1 cellular context compared by ENCODE assay signal in the genomic region with DNA sequence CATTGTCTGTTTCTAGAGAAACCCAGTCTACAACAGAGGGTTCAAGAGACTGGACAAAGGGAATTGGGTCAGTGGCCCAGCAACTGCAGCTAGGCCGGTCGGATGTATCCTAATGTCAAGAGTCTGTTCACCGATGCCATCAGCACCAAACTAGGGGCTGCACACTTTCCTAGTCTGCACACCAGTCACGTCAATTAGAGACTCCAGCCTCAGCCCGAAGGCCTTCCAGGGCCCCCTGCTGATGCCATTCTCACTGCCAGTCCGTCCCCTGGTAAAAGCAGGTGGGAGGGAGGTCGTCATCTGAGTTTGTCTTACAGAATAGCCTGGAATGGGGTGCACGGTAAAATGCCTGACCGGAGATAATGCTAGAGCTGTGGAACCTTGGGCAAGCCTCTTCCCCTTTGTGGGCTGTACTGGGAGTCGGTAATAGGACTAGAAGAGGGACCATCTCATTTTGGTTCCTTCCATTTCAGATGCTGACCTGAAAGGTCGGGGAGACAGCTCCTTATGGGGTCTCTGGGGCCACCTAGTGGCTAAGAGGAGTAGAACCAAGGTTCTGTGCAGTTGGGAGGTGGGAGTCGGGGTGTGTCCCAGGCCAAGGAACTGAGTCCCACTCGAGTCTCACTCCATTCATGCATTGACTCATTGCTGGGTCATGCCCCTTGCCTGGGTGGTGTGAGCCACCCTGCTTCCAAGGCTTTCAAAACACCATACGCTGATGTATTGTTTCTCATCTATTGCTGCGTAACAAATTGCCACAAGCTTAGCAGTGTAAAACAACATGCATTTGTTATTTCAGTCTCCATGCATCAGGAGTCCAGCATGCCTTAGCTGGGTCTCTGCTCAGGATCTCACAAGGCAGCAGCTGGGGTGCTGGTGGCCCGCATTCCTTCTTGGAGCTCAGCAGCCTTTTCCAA.
TF ChIP-seq lines count a peak whose summit lies in the region.

No MANE protein-coding gene starts in this region.

TF ChIP-seq in K562, 482 proteins besides CTCF, POLR2A, EP300 and RAD21 (continued from another document):
- TF ChIP-seq PML (IDR thresholded peaks at IDR 0.05; ENCODE audit: low read length) (no peak), PTTG1 (tag; IDR thresholded peaks at IDR 0.05; ENCODE audit: low read depth) (no peak), TRIM24 (IDR thresholded peaks at IDR 0.05) (no peak), XRCC5 (IDR thresholded peaks at IDR 0.05; ENCODE audit: low read depth, low read length) (0 out of 2 replicates have a peak, but pooled peaks have one; percentile 47), FOXK2 (conservative IDR thresholded peaks at IDR 0.05 in 1 of 2, IDR thresholded peaks at IDR 0.05 in 1 of 2; ENCODE audit: low read depth in 2 of 2) (peak in 1 of 2 experiments; percentile 38; a peak in 1 of 4 replicates), ATF1 (CRISPR knock-in tag; IDR thresholded peaks at IDR 0.05) (no peak), ATF1 (tag; IDR thresholded peaks at IDR 0.05) (no peak), ZC3H11A (IDR thresholded peaks at IDR 0.05; ENCODE audit: low read depth, low read length) (no peak), ZNF347 (CRISPR knock-in tag; IDR thresholded peaks at IDR 0.05; ENCODE audit: low read depth) (no peak), HDAC2 (IDR thresholded peaks at IDR 0.05) (no peak), MCM3 (IDR thresholded peaks at IDR 0.05) (no peak), STAG1 (CRISPR knock-in tag; IDR thresholded peaks at IDR 0.05; ENCODE audit: borderline replicate concordance) (peak; percentile 36; the same call in 1 of the 2 replicates), PHB (CRISPR knock-in tag; IDR thresholded peaks at IDR 0.05) (no peak), KDM5B (IDR thresholded peaks at IDR 0.05; ENCODE audit: insufficient replicate concordance, low read depth, low read length) (peak; percentile 16), AFF4 (CRISPR knock-in tag; IDR thresholded peaks at IDR 0.05) (no peak), CTBP1 (IDR thresholded peaks at IDR 0.05; ENCODE audit: borderline replicate concordance) (peak; percentile 43), XRCC4 (IDR thresholded peaks at IDR 0.05; ENCODE audit: extremely low read depth, insufficient read depth, insufficient read length) (no peak), TCF3 (CRISPR knock-in tag; IDR thresholded peaks at IDR 0.05) (no peak), ATF7 (IDR thresholded peaks at IDR 0.05) (peak; percentile 42; the same call in 1 of the 2 replicates), RCOR1 (IDR thresholded peaks at IDR 0.05; ENCODE audit: borderline replicate concordance in 1 of 2, low read depth in 2 of 2, low read length in 2 of 2) (peak in 1 of 2 experiments; percentile 24; a peak in 1 of 4 replicates), ETV5 (CRISPR knock-in tag; IDR thresholded peaks at IDR 0.05; ENCODE audit: low read depth) (no peak), DMBX1 (CRISPR knock-in tag; IDR thresholded peaks at IDR 0.05; ENCODE audit: borderline replicate concordance) (no peak), TOE1 (IDR thresholded peaks at IDR 0.05; ENCODE audit: borderline replicate concordance) (no peak), TOE1 (CRISPR knock-in tag; IDR thresholded peaks at IDR 0.05; ENCODE audit: borderline replicate concordance, low read depth) (no peak), SPI1 (IDR thresholded peaks at IDR 0.05; ENCODE audit: borderline replicate concordance, low read depth, low read length) (peak; percentile 52; the same call in 1 of the 2 replicates), NR2C1 (IDR thresholded peaks at IDR 0.05) (peak; percentile 34; the same call in 1 of the 2 replicates), NR2C1 (tag; IDR thresholded peaks at IDR 0.05) (0 out of 2 replicates have a peak, but pooled peaks have one; percentile 19), MTA1 (IDR thresholded peaks at IDR 0.05; ENCODE audit: borderline replicate concordance) (no peak)
- TF ChIP-seq, protein P1, sequence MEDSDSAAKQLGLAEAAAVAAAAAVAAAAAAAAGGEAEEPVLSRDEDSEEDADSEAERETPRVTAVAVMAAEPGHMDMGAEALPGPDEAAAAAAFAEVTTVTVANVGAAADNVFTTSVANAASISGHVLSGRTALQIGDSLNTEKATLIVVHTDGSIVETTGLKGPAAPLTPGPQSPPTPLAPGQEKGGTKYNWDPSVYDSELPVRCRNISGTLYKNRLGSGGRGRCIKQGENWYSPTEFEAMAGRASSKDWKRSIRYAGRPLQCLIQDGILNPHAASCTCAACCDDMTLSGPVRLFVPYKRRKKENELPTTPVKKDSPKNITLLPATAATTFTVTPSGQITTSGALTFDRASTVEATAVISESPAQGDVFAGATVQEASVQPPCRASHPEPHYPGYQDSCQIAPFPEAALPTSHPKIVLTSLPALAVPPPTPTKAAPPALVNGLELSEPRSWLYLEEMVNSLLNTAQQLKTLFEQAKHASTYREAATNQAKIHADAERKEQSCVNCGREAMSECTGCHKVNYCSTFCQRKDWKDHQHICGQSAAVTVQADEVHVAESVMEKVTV (CRISPR knock-in tag; IDR thresholded peaks at IDR 0.05), result no peak
- TF ChIP-seq, protein P2, sequence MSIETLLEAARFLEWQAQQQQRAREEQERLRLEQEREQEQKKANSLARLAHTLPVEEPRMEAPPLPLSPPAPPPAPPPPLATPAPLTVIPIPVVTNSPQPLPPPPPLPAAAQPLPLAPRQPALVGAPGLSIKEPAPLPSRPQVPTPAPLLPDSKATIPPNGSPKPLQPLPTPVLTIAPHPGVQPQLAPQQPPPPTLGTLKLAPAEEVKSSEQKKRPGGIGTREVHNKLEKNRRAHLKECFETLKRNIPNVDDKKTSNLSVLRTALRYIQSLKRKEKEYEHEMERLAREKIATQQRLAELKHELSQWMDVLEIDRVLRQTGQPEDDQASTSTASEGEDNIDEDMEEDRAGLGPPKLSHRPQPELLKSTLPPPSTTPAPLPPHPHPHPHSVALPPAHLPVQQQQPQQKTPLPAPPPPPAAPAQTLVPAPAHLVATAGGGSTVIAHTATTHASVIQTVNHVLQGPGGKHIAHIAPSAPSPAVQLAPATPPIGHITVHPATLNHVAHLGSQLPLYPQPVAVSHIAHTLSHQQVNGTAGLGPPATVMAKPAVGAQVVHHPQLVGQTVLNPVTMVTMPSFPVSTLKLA (conservative IDR thresholded peaks at IDR 0.05), result no peak
- TF ChIP-seq, protein P3, sequence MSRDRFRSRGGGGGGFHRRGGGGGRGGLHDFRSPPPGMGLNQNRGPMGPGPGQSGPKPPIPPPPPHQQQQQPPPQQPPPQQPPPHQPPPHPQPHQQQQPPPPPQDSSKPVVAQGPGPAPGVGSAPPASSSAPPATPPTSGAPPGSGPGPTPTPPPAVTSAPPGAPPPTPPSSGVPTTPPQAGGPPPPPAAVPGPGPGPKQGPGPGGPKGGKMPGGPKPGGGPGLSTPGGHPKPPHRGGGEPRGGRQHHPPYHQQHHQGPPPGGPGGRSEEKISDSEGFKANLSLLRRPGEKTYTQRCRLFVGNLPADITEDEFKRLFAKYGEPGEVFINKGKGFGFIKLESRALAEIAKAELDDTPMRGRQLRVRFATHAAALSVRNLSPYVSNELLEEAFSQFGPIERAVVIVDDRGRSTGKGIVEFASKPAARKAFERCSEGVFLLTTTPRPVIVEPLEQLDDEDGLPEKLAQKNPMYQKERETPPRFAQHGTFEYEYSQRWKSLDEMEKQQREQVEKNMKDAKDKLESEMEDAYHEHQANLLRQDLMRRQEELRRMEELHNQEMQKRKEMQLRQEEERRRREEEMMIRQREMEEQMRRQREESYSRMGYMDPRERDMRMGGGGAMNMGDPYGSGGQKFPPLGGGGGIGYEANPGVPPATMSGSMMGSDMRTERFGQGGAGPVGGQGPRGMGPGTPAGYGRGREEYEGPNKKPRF (IDR thresholded peaks at IDR 0.05; ENCODE audit: low read depth, low read length), result no peak
